Comparison of ENCODE assay signal across 7 cellular contexts in the genomic region with DNA sequence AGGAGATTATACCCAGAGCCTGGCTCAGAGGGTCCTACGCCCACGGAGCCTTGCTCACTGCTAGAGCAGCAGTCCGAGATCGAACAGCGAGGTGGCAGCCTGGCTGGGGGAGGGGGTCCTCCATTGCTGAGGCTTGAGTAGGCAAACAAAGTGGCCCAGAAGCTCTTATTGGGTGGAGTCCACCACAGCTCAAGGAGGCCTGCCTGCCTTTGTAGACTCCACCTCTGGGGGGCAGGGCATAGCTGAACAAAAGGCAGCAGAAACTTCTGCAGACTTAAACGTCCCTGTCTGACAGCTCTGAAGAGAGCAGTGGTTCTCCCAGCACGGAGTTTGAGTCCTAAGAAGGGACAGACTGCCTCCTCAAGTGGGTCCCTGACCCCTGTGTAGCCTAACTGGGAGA.
DNase-seq lines count a peak whose midpoint lies in the region; ATAC-seq and TF ChIP-seq lines count a peak whose summit lies in the region.
"Not testable (repeated sequence)": the region's sequence is repeated elsewhere in the genome, so short reads cannot be mapped to it uniquely, and the experiment has no call there.

No MANE protein-coding gene starts in this region.

- H3K9me3 Mint-ChIP-seq in activated T-cell treated with anti-CD3 and anti-CD28 coated beads, Interleukin-2, amount 50 U/mL, for 24 hours; natural killer cell: not testable (repeated sequence)

- H2AFZ ChIP-seq in Karpas-422 (ENCODE audit: low read length) = peak overlapping the region; percentile 86

- H3K27ac Mint-ChIP-seq in activated T-cell treated with anti-CD3 and anti-CD28 coated beads, Interleukin-2, amount 50 U/mL, for 24 hours; natural killer cell: not testable (repeated sequence)

- peak overlapping the region; percentile 62 for H3K4me2 ChIP-seq in Karpas-422 (ENCODE audit: low read depth, low read length, poor library complexity, severe bottlenecking)

- H3K9ac ChIP-seq in Karpas-422 (ENCODE audit: low read length) = not testable (repeated sequence)

- H3K4me3 ChIP-seq in Karpas-422 (ENCODE audit: low read length) = peak overlapping the region; percentile 50; the same call in 1 of the 2 replicates
- H3K4me3 ChIP-seq in Panc1 (ENCODE audit: low read depth in 2 of 2, low read length in 2 of 2) = not testable (repeated sequence)

- BruUV-seq in Panc1 (replicated peaks; lab: Mats Ljungman, UMichigan) = not testable (repeated sequence)

- DNase-seq in GDM1 (lab: John Stamatoyannopoulos, UW) (peak; percentile 3), Karpas-422 (peak; percentile 75), natural killer cell (peak; percentile 22)
- DNase-seq in Panc1 (ENCODE audit: low read depth, low spot score) = not testable (repeated sequence)
- DNase-seq in activated CD4-positive, CD25-positive, alpha-beta regulatory T cell treated with anti-CD3 and anti-CD28 coated beads, Interleukin-2, amount 50 U/mL, for 16 hours (ENCODE audit: low read depth, low spot score) = peak; percentile 17
- peak; percentile 55 for DNase-seq in activated T-cell treated with anti-CD3 and anti-CD28 coated beads, Interleukin-2, amount 50 U/mL, for 24 hours
- DNase-seq in effector CD8-positive, alpha-beta T cell (lab: John Stamatoyannopoulos, UW) = peak; percentile 41

- H3K4me1 ChIP-seq in Karpas-422 (ENCODE audit: low read length); Panc1 (ENCODE audit: control insufficient read depth, insufficient read depth, low read length): not testable (repeated sequence)

- H3K27ac ChIP-seq in Karpas-422 (ENCODE audit: low read length); Panc1 (ENCODE audit: low read length): not testable (repeated sequence)

- not testable (repeated sequence) for H3K36me3 Mint-ChIP-seq in activated T-cell treated with anti-CD3 and anti-CD28 coated beads, Interleukin-2, amount 50 U/mL, for 24 hours (ENCODE audit: low read depth); natural killer cell

- intact Hi-C loops in Panc1 (cut with micrococcal nuclease; ENCODE audit: unreplicated experiment); natural killer cell (cut with micrococcal nuclease): not testable (repeated sequence)

- H3K36me3 ChIP-seq in Karpas-422 (ENCODE audit: insufficient read depth, low read length); Panc1 (ENCODE audit: control insufficient read depth, insufficient read depth, low read length): not testable (repeated sequence)

- not testable (repeated sequence) for H3K79me2 ChIP-seq in Karpas-422 (ENCODE audit: low read length)

- TF ChIP-seq CTCF in Panc1 (IDR thresholded peaks at IDR 0.05) = peak; percentile 41
- TF ChIP-seq CTCF in natural killer cell (IDR thresholded peaks at IDR 0.05) = not testable (repeated sequence)

- not testable (repeated sequence) for H3K4me1 Mint-ChIP-seq in activated T-cell treated with anti-CD3 and anti-CD28 coated beads, Interleukin-2, amount 50 U/mL, for 24 hours (ENCODE audit: low read depth); natural killer cell

- not testable (repeated sequence) for H3K9me2 ChIP-seq in Karpas-422 (replicated peaks; ENCODE audit: insufficient read depth, low read length)

- in situ Hi-C loops in Panc1 (cut with HindIII; ENCODE audit: low pct_unique_long_range_greater_than_20kb, low sequenced_read_pairs) = not testable (repeated sequence)

- ATAC-seq in Panc1, natural killer cell: not testable (repeated sequence)

- POLR2A ChIA-PET in Panc1 (lab: Charles Lee) = interaction anchor here (0.6 kb wide), 1 partner anchor 91 kb away, joined by 3 read pairs; no protein-coding TSS in a partner anchor

- H3K27me3 ChIP-seq in Karpas-422 (ENCODE audit: low read length); Panc1 (ENCODE audit: control insufficient read depth, insufficient read depth, low read length): not testable (repeated sequence)

- H3K4me3 Mint-ChIP-seq in activated T-cell treated with anti-CD3 and anti-CD28 coated beads, Interleukin-2, amount 50 U/mL, for 24 hours; natural killer cell: not testable (repeated sequence)

- not testable (repeated sequence) for H4K20me1 ChIP-seq in Karpas-422 (ENCODE audit: insufficient read depth, low read depth, low read length)

- CTCF ChIA-PET in Panc1 (lab: Charles Lee) = not testable (repeated sequence)

- not testable (repeated sequence) for H3K9me3 ChIP-seq in Karpas-422 (ENCODE audit: low read length); Panc1 (ENCODE audit: control insufficient read depth, insufficient read depth, low read depth, low read length)

- H3K27me3 Mint-ChIP-seq in activated T-cell treated with anti-CD3 and anti-CD28 coated beads, Interleukin-2, amount 50 U/mL, for 24 hours = peaks cover 16% of the 10 kb centered on the region
- H3K27me3 Mint-ChIP-seq in natural killer cell (ENCODE audit: low read depth in 2 of 2) = peaks cover 45 to 71% of the 10 kb centered on the region in 2 donors
